ENCODE assay signal across 20 cellular contexts in genomic region chr5:13503017-13503416, GRCh38.
"Had no signal": no experiment of that assay in that cellular context is flagged by ENCODE, and none has a peak within 500 bp of the region (broad histone marks: within the 10 kb centered on the region; RNA-seq: fewer than 3 reads in every experiment).

No MANE protein-coding gene starts in this region.

- H3K9me3 ChIP-seq: heart left ventricle, ovary, right atrium auricular region, stomach, tibial artery had no signal

- FAIRE-seq: endothelial cell of umbilical vein, frontal cortex, small intestine had no signal

- ATAC-seq: heart left ventricle, natural killer cell had no signal

- H3K27ac ChIP-seq: coronary artery, heart left ventricle, neural progenitor cell, ovary, right atrium auricular region, sigmoid colon, stomach, tibial artery had no signal

- H3K4me1 ChIP-seq: heart left ventricle, right atrium auricular region, stomach, tibial artery had no signal

- H3K27me3 ChIP-seq: neural progenitor cell, ovary, right atrium auricular region, sigmoid colon, stomach, tibial artery had no signal

- H2AFZ ChIP-seq: neural progenitor cell had no signal

- DNase-seq: effector CD4-positive, alpha-beta T cell; endodermal cell; heart left ventricle; hippocampal formation; mesendoderm; natural killer cell; nucleus accumbens; ovary; sigmoid colon; small intestine; stimulated activated CD4-positive, alpha-beta T cell treated with anti-CD3 and anti-CD28 coated beads, Interleukin-12 subunit alpha, Interleukin-12 subunit beta, amount 100 ng/mL, for 4 hours; stimulated activated naive CD4-positive, alpha-beta T cell; stomach; substantia nigra; tibial artery had no signal

- H3K4me2 ChIP-seq: neural progenitor cell had no signal

- H3K36me3 ChIP-seq: heart left ventricle, neural progenitor cell, ovary, right atrium auricular region, sigmoid colon, stomach, tibial artery had no signal

- H3K4me3 ChIP-seq: coronary artery, heart left ventricle, neural progenitor cell, ovary, right atrium auricular region, sigmoid colon, stomach, tibial artery had no signal

- H3K9ac ChIP-seq: neural progenitor cell had no signal
